Comparison of ENCODE assay signal across 16 cellular contexts in the genomic region with DNA sequence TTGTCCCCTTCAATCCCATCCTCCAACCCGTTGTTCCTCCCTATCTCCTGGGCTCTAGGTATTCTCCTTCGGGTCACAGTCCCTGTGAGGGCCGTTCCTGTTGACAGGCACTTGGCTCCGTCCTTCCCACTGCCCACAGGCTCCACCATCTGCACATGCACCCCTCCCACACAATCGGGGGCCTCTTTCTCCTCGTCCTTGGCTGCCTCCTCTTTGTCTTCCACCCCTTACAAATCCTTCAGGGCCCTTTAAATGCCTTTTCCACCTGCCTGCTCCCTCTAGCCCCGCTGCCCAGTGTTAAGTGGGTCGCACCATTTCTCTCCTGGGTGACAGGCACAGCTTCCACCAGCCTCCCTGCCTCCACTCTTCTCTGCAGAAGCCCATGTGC. TPM values are rescaled to one million over a fixed set of nuclear protein-coding genes. Genes with fewer than 3 reads are reported as not detected.
DNase-seq lines count a peak whose midpoint lies in the region; ATAC-seq and TF ChIP-seq lines count a peak whose summit lies in the region.
"Had no signal": no experiment of that assay in that cellular context is flagged by ENCODE, and none has a peak within 500 bp of the region (broad histone marks: within the 10 kb centered on the region; RNA-seq: fewer than 3 reads in every experiment).

No MANE protein-coding gene starts in this region.

- no peaks in the 10 kb centered on the region for H3K9me3 Mint-ChIP-seq in activated naive CD4-positive, alpha-beta T cell treated with anti-CD3 and anti-CD28 coated beads, Interleukin-2, amount 50 U/mL, for 24 hours
- H3K9me3 Mint-ChIP-seq in brain: peaks cover 0 to 38% (median 14%) of the 10 kb centered on the region in 5 experiments
- no peaks in the 10 kb centered on the region for H3K9me3 Mint-ChIP-seq in activated CD4-positive, alpha-beta memory T cell treated with anti-CD3 and anti-CD28 coated beads, Interleukin-2, amount 10 ng/mL, durations not matched to agents 7 days and 5 days

- POLR2A ChIA-PET in activated CD4-positive, alpha-beta memory T cell treated with anti-CD3 and anti-CD28 coated beads, Interleukin-2, amount 10 ng/mL, durations not matched to agents 7 days and 5 days (lab: Charles Lee): interaction anchor here (1.4 kb wide), 1 partner anchor 21 kb away, joined by 3 read pairs; no protein-coding TSS in a partner anchor

- no peak overlapping the region for H3K9ac ChIP-seq in skeletal muscle tissue (ENCODE audit: low read depth in 1 of 3, low read length in 3 of 3)

- CTCF ChIA-PET in activated CD4-positive, alpha-beta memory T cell treated with anti-CD3 and anti-CD28 coated beads, Interleukin-2, amount 10 ng/mL, durations not matched to agents 7 days and 5 days (lab: Charles Lee): no interaction called here

- no peak for TF ChIP-seq CTCF in brain (conservative IDR thresholded peaks at IDR 0.05)

- no peaks in the 10 kb centered on the region for H3K9me3 ChIP-seq in skeletal muscle tissue (ENCODE audit: control insufficient read depth in 3 of 3, low read length in 3 of 3)
- H3K9me3 ChIP-seq: gastrocnemius medialis, sigmoid colon had no signal

- ATAC-seq in HG02840 (IDR thresholded peaks at IDR 0.05; ENCODE audit: low FRiP score, unreplicated experiment): no peak
- ATAC-seq: gastrocnemius medialis had no signal

- H3K4me3 ChIP-seq in skeletal muscle tissue (ENCODE audit: low read length in 3 of 3): no peak overlapping the region
- H3K4me3 ChIP-seq: gastrocnemius medialis, K562, sigmoid colon had no signal

- no peaks in the 10 kb centered on the region for H3K36me3 ChIP-seq in skeletal muscle tissue (ENCODE audit: control insufficient read depth in 3 of 3, insufficient read depth in 3 of 3, low read length in 3 of 3)
- H3K36me3 ChIP-seq: gastrocnemius medialis, sigmoid colon had no signal

- peak overlapping the region; percentile 5 for H3K27ac ChIP-seq in skeletal muscle tissue (ENCODE audit: low read depth, low read length)
- H3K27ac ChIP-seq: gastrocnemius medialis had no signal

- peaks cover 0 to 12% (median 10%) of the 10 kb centered on the region in 3 donors for H3K27me3 ChIP-seq in skeletal muscle tissue (ENCODE audit: control insufficient read depth in 3 of 3, insufficient read depth in 3 of 3, low read length in 3 of 3)
- H3K27me3 ChIP-seq: sigmoid colon had no signal

- no peaks in the 10 kb centered on the region for H3K27me3 Mint-ChIP-seq in activated naive CD4-positive, alpha-beta T cell treated with anti-CD3 and anti-CD28 coated beads, Interleukin-2, amount 50 U/mL, for 24 hours
- H3K27me3 Mint-ChIP-seq in brain: peaks cover 4% of the 10 kb centered on the region
- peaks cover 8% of the 10 kb centered on the region for H3K27me3 Mint-ChIP-seq in activated CD4-positive, alpha-beta memory T cell treated with anti-CD3 and anti-CD28 coated beads, Interleukin-2, amount 10 ng/mL, durations not matched to agents 7 days and 5 days

- no peaks in the 10 kb centered on the region for H3K36me3 Mint-ChIP-seq in activated naive CD4-positive, alpha-beta T cell treated with anti-CD3 and anti-CD28 coated beads, Interleukin-2, amount 50 U/mL, for 24 hours
- H3K36me3 Mint-ChIP-seq in brain: no peaks in the 10 kb centered on the region
- no peaks in the 10 kb centered on the region for H3K36me3 Mint-ChIP-seq in activated CD4-positive, alpha-beta memory T cell treated with anti-CD3 and anti-CD28 coated beads, Interleukin-2, amount 10 ng/mL, durations not matched to agents 7 days and 5 days (ENCODE audit: low read depth)

- peaks cover 7 to 21% (median 10%) of the 10 kb centered on the region in 3 donors for H3K4me1 ChIP-seq in skeletal muscle tissue (ENCODE audit: control insufficient read depth in 3 of 3, insufficient read depth in 3 of 3, low read length in 3 of 3)

- DNase-seq in activated naive CD4-positive, alpha-beta T cell treated with anti-CD3 and anti-CD28 coated beads, Interleukin-2, amount 50 U/mL, for 16 hours: no peak
- DNase-seq in M059J (ENCODE audit: low read depth): peak; percentile 45
- DNase-seq in pons (ENCODE audit: low spot score): no peak
- DNase-seq in activated CD4-positive, alpha-beta memory T cell treated with anti-CD3 and anti-CD28 coated beads, Interleukin-2, amount 10 ng/mL, durations not matched to agents 7 days and 5 days: no peak
- DNase-seq: activated CD8-positive, alpha-beta memory T cell treated with anti-CD3 and anti-CD28 coated beads, Interleukin-2, amount 50 U/mL, for 48 hours; effector memory CD4-positive, alpha-beta T cell; gastrocnemius medialis; kidney; NCI-H2171 treated with DMSO at 0.1 percent for 48 hours; sigmoid colon had no signal

- peak overlapping the region; percentile 48 for H3K4me3 Mint-ChIP-seq in activated naive CD4-positive, alpha-beta T cell treated with anti-CD3 and anti-CD28 coated beads, Interleukin-2, amount 50 U/mL, for 24 hours
- peak overlapping the region in 1 of 5 experiments; percentile 8 for H3K4me3 Mint-ChIP-seq in brain
- H3K4me3 Mint-ChIP-seq in activated CD4-positive, alpha-beta memory T cell treated with anti-CD3 and anti-CD28 coated beads, Interleukin-2, amount 10 ng/mL, durations not matched to agents 7 days and 5 days: no peak overlapping the region

- H3K4me1 Mint-ChIP-seq in activated naive CD4-positive, alpha-beta T cell treated with anti-CD3 and anti-CD28 coated beads, Interleukin-2, amount 50 U/mL, for 24 hours: peaks cover 34% of the 10 kb centered on the region
- H3K4me1 Mint-ChIP-seq in brain: peaks cover 18% of the 10 kb centered on the region
- H3K4me1 Mint-ChIP-seq in activated CD4-positive, alpha-beta memory T cell treated with anti-CD3 and anti-CD28 coated beads, Interleukin-2, amount 10 ng/mL, durations not matched to agents 7 days and 5 days: peaks cover 40% of the 10 kb centered on the region

- peak overlapping the region; percentile 68 for H3K27ac Mint-ChIP-seq in activated naive CD4-positive, alpha-beta T cell treated with anti-CD3 and anti-CD28 coated beads, Interleukin-2, amount 50 U/mL, for 24 hours
- peak overlapping the region; percentile 17 to 96 (median 65) for H3K27ac Mint-ChIP-seq in brain
- no peak overlapping the region for H3K27ac Mint-ChIP-seq in activated CD4-positive, alpha-beta memory T cell treated with anti-CD3 and anti-CD28 coated beads, Interleukin-2, amount 10 ng/mL, durations not matched to agents 7 days and 5 days

RNA-seq across cellular contexts. Expression of a gene that starts 2.7 kb away (rescaled TPM):
- 1.9 and 2.7 TPM in 2 replicates for total RNA-seq in M059J (2014; rRNA removed; shearing (Covaris generic))
- not detected for polyA plus RNA-seq in brain (ENCODE audit: insufficient read depth, low read depth, low replicate concordance)
- total RNA-seq in skeletal muscle tissue: 1.0 TPM
- not detected for total RNA-seq in activated CD4-positive, alpha-beta memory T cell treated with anti-CD3 and anti-CD28 coated beads, Interleukin-2, amount 10 ng/mL, durations not matched to agents 7 days and 5 days
- total RNA-seq: K562; T-helper 2 cell treated with Interferon-gamma antibody and Interleukin-4, amounts not matched to agents 100 ng/mL and 5 ng/mL, for 36 hours had no signal
- polyA plus RNA-seq: K562 had no signal

RNA-seq across cellular contexts. Expression of a gene that starts 15.8 kb away (rescaled TPM):
- 186 and 313 TPM in 2 replicates for total RNA-seq in M059J (2014; rRNA removed; shearing (Covaris generic))
- 91.5 TPM for polyA plus RNA-seq in brain (ENCODE audit: insufficient read depth, low read depth, low replicate concordance)
- total RNA-seq in skeletal muscle tissue: 1.6 TPM
- 1 to 10 TPM; 4.2 to 5.2 TPM for total RNA-seq in activated CD4-positive, alpha-beta memory T cell treated with anti-CD3 and anti-CD28 coated beads, Interleukin-2, amount 10 ng/mL, durations not matched to agents 7 days and 5 days

RNA-seq across cellular contexts. Expression of a gene that starts 24.3 kb away (rescaled TPM):
- 3.1 and 6.1 TPM in 2 replicates for total RNA-seq in M059J (2014; rRNA removed; shearing (Covaris generic))
- polyA plus RNA-seq in brain (ENCODE audit: insufficient read depth, low read depth, low replicate concordance): 16.3 TPM
- 25.1 TPM for total RNA-seq in skeletal muscle tissue
- total RNA-seq in activated CD4-positive, alpha-beta memory T cell treated with anti-CD3 and anti-CD28 coated beads, Interleukin-2, amount 10 ng/mL, durations not matched to agents 7 days and 5 days: 100 to 1,000 TPM; 262 to 267 TPM

RNA-seq across cellular contexts. Expression of a gene that starts 33.1 kb away (rescaled TPM):
- total RNA-seq in M059J (2014; rRNA removed; shearing (Covaris generic)): 285 and 384 TPM in 2 replicates
- polyA plus RNA-seq in brain (ENCODE audit: insufficient read depth, low read depth, low replicate concordance): 118 TPM
- total RNA-seq in skeletal muscle tissue: 13.6 TPM
- 10 to 100 TPM; 63.1 to 63.7 TPM for total RNA-seq in activated CD4-positive, alpha-beta memory T cell treated with anti-CD3 and anti-CD28 coated beads, Interleukin-2, amount 10 ng/mL, durations not matched to agents 7 days and 5 days

RNA-seq across cellular contexts. Expression of a gene that starts 42.7 kb away (rescaled TPM):
- not detected in 2 replicates for total RNA-seq in M059J (2014; rRNA removed; shearing (Covaris generic))
- 16.6 TPM for polyA plus RNA-seq in brain (ENCODE audit: insufficient read depth, low read depth, low replicate concordance)
- 5.7 TPM for total RNA-seq in skeletal muscle tissue
- 10 to 100 TPM; 12.1 to 12.8 TPM for total RNA-seq in activated CD4-positive, alpha-beta memory T cell treated with anti-CD3 and anti-CD28 coated beads, Interleukin-2, amount 10 ng/mL, durations not matched to agents 7 days and 5 days

Comparison
In these comparisons a context has a peak if more than half of its experiments do, and no peak if none do; other contexts are left out.
1. RNA of a gene that starts 15.8 kb away (total RNA-seq): 186 to 313 TPM in M059J; 4.2 to 5.2 TPM in activated CD4-positive, alpha-beta memory T cell treated with anti-CD3 and anti-CD28 coated beads, Interleukin-2, amount 10 ng/mL, durations not matched to agents 7 days and 5 days and 1.6 TPM in skeletal muscle tissue (single experiment); every median in the first group is over 10 times any median in the second.
2. RNA of a gene that starts 24.3 kb away (total RNA-seq): 262 to 267 TPM in activated CD4-positive, alpha-beta memory T cell treated with anti-CD3 and anti-CD28 coated beads, Interleukin-2, amount 10 ng/mL, durations not matched to agents 7 days and 5 days; 25.1 TPM in skeletal muscle tissue (single experiment) and 3.1 to 6.1 TPM in M059J; every median in the first group is over 10 times any median in the second.